27 cellular contexts compared by ENCODE assay signal in genomic region chr7:133290676-133291332, GRCh38. TPM values are rescaled to one million over a fixed set of nuclear protein-coding genes. Genes with fewer than 3 reads are reported as not detected.
A peak's percentile ranks its signal among the peaks of the same experiment; 100 is the strongest.
DNase-seq lines count a peak whose midpoint lies in the region; ATAC-seq, FAIRE-seq and TF ChIP-seq lines count a peak whose summit lies in the region.
"Had no signal": no experiment of that assay in that cellular context is flagged by ENCODE, and none has a peak within 500 bp of the region (broad histone marks: within the 10 kb centered on the region; RNA-seq: fewer than 3 reads in every experiment).

No MANE protein-coding gene starts in this region.

- 93 to 97% methylated on average over 3 of the region's 3 CpGs for WGBS in aorta, 2 donors

- H3K9me3 ChIP-seq in aorta (ENCODE audit: control insufficient read depth, low read length): no peaks in the 10 kb centered on the region
- H3K9me3 ChIP-seq: A549, ascending aorta, esophagus muscularis mucosa, HAP-1, right lobe of liver, tibial nerve had no signal

- no peak overlapping the region for H3K4me3 ChIP-seq in fibroblast of the aortic adventitia (ENCODE audit: low read depth, low read length)
- H3K4me3 ChIP-seq in aorta (ENCODE audit: low read length in 2 of 2): no peak overlapping the region
- H3K4me3 ChIP-seq: A549, ascending aorta, esophagus muscularis mucosa, HAP-1, right lobe of liver, tibial nerve had no signal

- H3K27me3 ChIP-seq in aorta (ENCODE audit: control insufficient read depth in 1 of 2, insufficient read depth in 2 of 2, low read length in 1 of 2): no peaks in the 10 kb centered on the region
- H3K27me3 ChIP-seq: ascending aorta, esophagus muscularis mucosa, right lobe of liver, tibial nerve had no signal

- peaks cover 0 to 2% of the 10 kb centered on the region in 2 donors for H3K36me3 ChIP-seq in aorta (ENCODE audit: control insufficient read depth in 1 of 2, insufficient read depth in 2 of 2, low read length in 1 of 2)

- no peak for TF ChIP-seq CTCF in fibroblast of the aortic adventitia (IDR thresholded peaks at IDR 0.05; ENCODE audit: insufficient read depth, low read length)

- no peak overlapping the region for H3K27ac ChIP-seq in aorta (ENCODE audit: low read depth in 1 of 2, low read length in 2 of 2)
- H3K27ac ChIP-seq: A549, ascending aorta, esophagus muscularis mucosa, right lobe of liver, tibial nerve, VCaP had no signal

- peaks cover 0 to 3% of the 10 kb centered on the region in 2 donors for H3K4me1 ChIP-seq in aorta (ENCODE audit: control insufficient read depth in 1 of 2, insufficient read depth in 2 of 2, low read length in 2 of 2)
- H3K4me1 ChIP-seq: A549, ascending aorta, right lobe of liver, tibial nerve had no signal

- intact Hi-C loops in aorta (cut with DNase I): no loop called here

- FAIRE-seq in A204.1 (lab: Jason Lieb, UNC): peak; percentile 9
- FAIRE-seq: GM19239 had no signal

- peak; percentile 2 to 6 for DNase-seq in activated CD4-positive, alpha-beta T cell treated with anti-CD3 and anti-CD28 coated beads, Interleukin-2, amount 50 U/mL, for 48 hours
- DNase-seq in activated CD4-positive, alpha-beta T cell treated with anti-CD3 and anti-CD28 coated beads for 4 hours: no peak
- peak; percentile 39 for DNase-seq in NCI-H69 (lab: John Stamatoyannopoulos, UW)
- DNase-seq in fibroblast of the aortic adventitia (ENCODE audit: low read depth): peak; percentile 25
- DNase-seq in aorta: no peak
- no peak for DNase-seq in NCI-H1048 (lab: John Stamatoyannopoulos, UW)
- no peak for DNase-seq in NCI-H2029 treated with DMSO at 0.1 percent for 48 hours (lab: John Stamatoyannopoulos, UW)
- DNase-seq: activated CD4-positive, alpha-beta T cell treated with anti-CD3 and anti-CD28 coated beads, Interleukin-2, amount 50 U/mL, for 4 hours; caudate nucleus; DMS53; foreskin melanocyte; left colon; NCI-H1092; NCI-H187 treated with DMSO at 0.1 percent for 48 hours; NCI-H526; right lobe of liver; SIG-M5; T-helper 9 cell had no signal

- ATAC-seq in aorta (ENCODE audit: low FRiP score): no peak
- ATAC-seq: A549, left colon, Panc1, right lobe of liver had no signal

RNA-seq across cellular contexts. Expression of gene EXOC4, which starts 37.9 kb away (rescaled TPM):
- total RNA-seq in fibroblast of the aortic adventitia (ENCODE audit: low replicate concordance) (86.2 and 105 TPM in 2 replicates), aorta (100 to 1,000 TPM in 1 of 2 donors, 10 to 100 TPM in 1; 69.5 to 109 TPM)
- 10 to 100 TPM; 19.9 to 22.2 TPM for polyA plus RNA-seq in aorta

Comparison
In these comparisons a context has a peak if more than half of its experiments do, and no peak if none do; other contexts are left out.
1. DNase-seq: peak in activated CD4-positive, alpha-beta T cell treated with anti-CD3 and anti-CD28 coated beads, Interleukin-2, amount 50 U/mL, for 48 hours (2 of 2), NCI-H69 (single experiment) and fibroblast of the aortic adventitia (single experiment); none in activated CD4-positive, alpha-beta T cell treated with anti-CD3 and anti-CD28 coated beads for 4 hours (0 of 2), aorta (0 of 2), NCI-H1048 (single experiment) and NCI-H2029 treated with DMSO at 0.1 percent for 48 hours (single experiment).